ENCODE assay signal across 1 cellular context in the genomic region with DNA sequence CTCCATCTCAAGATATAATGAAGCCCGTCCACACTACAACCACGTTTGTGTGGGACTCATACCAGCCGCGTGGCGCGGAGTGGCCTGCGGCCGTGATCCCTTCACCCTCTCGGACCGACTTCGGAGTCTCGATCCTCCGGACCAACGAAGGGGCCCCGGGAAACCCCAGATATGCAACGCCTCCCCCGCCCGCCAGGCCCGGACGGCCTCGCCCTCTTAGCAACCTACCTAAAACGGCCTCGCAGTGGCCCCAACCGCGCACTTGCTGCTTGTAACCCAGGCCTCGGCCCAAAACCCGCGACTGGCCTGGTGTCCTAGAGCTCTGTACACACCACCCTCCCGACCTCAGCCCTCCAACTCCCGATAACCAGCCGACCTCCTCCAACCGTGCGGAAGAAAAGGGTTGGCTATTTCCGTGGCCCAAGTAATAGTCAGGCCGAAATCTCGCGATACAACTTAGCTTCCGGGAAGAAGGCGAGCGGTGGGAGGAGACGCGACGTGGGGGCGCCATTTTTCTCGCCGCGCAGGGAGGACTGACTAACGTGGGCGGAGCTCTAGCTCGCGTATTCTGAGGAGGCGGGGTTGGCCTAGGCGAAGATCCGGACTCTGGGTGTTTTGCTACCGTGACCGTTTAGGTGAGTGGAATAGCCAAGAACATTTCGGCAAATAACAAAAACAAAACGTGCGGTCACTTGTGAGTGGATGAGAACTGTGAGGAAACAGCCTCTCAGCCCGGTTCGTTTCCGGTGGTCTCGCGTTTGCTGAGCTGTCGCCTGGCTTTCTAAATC.
TF ChIP-seq lines count a peak whose summit lies in the region.

A gene (plus strand): TSS at position 579 of the 788 bp plus-strand sequence. CDS start 5,722 bp downstream, outside the sequence.
A gene with protein sequence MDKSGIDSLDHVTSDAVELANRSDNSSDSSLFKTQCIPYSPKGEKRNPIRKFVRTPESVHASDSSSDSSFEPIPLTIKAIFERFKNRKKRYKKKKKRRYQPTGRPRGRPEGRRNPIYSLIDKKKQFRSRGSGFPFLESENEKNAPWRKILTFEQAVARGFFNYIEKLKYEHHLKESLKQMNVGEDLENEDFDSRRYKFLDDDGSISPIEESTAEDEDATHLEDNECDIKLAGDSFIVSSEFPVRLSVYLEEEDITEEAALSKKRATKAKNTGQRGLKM (minus strand): TSS at position 402 of the 788 bp plus-strand sequence. CDS start 2,191 bp downstream, outside the sequence.

TF ChIP-seq in HepG2, 621 proteins besides CTCF, POLR2A, EP300 and RAD21 (continued from another document and continues in another):
- TF ChIP-seq, protein P1, sequence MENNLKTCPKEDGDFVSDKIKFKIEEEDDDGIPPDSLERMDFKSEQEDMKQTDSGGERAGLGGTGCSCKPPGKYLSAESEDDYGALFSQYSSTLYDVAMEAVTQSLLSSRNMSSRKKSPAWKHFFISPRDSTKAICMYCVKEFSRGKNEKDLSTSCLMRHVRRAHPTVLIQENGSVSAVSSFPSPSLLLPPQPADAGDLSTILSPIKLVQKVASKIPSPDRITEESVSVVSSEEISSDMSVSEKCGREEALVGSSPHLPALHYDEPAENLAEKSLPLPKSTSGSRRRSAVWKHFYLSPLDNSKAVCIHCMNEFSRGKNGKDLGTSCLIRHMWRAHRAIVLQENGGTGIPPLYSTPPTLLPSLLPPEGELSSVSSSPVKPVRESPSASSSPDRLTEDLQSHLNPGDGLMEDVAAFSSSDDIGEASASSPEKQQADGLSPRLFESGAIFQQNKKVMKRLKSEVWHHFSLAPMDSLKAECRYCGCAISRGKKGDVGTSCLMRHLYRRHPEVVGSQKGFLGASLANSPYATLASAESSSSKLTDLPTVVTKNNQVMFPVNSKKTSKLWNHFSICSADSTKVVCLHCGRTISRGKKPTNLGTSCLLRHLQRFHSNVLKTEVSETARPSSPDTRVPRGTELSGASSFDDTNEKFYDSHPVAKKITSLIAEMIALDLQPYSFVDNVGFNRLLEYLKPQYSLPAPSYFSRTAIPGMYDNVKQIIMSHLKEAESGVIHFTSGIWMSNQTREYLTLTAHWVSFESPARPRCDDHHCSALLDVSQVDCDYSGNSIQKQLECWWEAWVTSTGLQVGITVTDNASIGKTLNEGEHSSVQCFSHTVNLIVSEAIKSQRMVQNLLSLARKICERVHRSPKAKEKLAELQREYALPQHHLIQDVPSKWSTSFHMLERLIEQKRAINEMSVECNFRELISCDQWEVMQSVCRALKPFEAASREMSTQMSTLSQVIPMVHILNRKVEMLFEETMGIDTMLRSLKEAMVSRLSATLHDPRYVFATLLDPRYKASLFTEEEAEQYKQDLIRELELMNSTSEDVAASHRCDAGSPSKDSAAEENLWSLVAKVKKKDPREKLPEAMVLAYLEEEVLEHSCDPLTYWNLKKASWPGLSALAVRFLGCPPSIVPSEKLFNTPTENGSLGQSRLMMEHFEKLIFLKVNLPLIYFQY (CRISPR knock-in tag; IDR thresholded peaks at IDR 0.05; ENCODE audit: borderline replicate concordance), result peak; percentile 58; the same call in 1 of the 2 replicates
- TF ChIP-seq, protein P2, sequence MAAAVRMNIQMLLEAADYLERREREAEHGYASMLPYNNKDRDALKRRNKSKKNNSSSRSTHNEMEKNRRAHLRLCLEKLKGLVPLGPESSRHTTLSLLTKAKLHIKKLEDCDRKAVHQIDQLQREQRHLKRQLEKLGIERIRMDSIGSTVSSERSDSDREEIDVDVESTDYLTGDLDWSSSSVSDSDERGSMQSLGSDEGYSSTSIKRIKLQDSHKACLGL (CRISPR knock-in tag; IDR thresholded peaks at IDR 0.05), result 0 out of 2 replicates have a peak, but pooled peaks have one; percentile 29
- TF ChIP-seq NONO (IDR thresholded peaks at IDR 0.05), result no peak
- peak; percentile 71 for TF ChIP-seq NONO (CRISPR knock-in tag; conservative IDR thresholded peaks at IDR 0.05)
- TF ChIP-seq, protein P3, sequence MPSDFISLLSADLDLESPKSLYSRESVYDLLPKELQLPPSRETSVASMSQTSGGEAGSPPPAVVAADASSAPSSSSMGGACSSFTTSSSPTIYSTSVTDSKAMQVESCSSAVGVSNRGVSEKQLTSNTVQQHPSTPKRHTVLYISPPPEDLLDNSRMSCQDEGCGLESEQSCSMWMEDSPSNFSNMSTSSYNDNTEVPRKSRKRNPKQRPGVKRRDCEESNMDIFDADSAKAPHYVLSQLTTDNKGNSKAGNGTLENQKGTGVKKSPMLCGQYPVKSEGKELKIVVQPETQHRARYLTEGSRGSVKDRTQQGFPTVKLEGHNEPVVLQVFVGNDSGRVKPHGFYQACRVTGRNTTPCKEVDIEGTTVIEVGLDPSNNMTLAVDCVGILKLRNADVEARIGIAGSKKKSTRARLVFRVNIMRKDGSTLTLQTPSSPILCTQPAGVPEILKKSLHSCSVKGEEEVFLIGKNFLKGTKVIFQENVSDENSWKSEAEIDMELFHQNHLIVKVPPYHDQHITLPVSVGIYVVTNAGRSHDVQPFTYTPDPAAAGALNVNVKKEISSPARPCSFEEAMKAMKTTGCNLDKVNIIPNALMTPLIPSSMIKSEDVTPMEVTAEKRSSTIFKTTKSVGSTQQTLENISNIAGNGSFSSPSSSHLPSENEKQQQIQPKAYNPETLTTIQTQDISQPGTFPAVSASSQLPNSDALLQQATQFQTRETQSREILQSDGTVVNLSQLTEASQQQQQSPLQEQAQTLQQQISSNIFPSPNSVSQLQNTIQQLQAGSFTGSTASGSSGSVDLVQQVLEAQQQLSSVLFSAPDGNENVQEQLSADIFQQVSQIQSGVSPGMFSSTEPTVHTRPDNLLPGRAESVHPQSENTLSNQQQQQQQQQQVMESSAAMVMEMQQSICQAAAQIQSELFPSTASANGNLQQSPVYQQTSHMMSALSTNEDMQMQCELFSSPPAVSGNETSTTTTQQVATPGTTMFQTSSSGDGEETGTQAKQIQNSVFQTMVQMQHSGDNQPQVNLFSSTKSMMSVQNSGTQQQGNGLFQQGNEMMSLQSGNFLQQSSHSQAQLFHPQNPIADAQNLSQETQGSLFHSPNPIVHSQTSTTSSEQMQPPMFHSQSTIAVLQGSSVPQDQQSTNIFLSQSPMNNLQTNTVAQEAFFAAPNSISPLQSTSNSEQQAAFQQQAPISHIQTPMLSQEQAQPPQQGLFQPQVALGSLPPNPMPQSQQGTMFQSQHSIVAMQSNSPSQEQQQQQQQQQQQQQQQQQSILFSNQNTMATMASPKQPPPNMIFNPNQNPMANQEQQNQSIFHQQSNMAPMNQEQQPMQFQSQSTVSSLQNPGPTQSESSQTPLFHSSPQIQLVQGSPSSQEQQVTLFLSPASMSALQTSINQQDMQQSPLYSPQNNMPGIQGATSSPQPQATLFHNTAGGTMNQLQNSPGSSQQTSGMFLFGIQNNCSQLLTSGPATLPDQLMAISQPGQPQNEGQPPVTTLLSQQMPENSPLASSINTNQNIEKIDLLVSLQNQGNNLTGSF (CRISPR knock-in tag; IDR thresholded peaks at IDR 0.05), result peak; percentile 56; the same call in 1 of the 2 replicates
- TF ChIP-seq ARID2 (CRISPR knock-in tag; IDR thresholded peaks at IDR 0.05; ENCODE audit: borderline replicate concordance), result no peak
- no peak for TF ChIP-seq SP2 (CRISPR knock-in tag; IDR thresholded peaks at IDR 0.05)
- no peak for TF ChIP-seq ZNF713 (CRISPR knock-in tag; IDR thresholded peaks at IDR 0.05)
- no peak for TF ChIP-seq ATM (IDR thresholded peaks at IDR 0.05; ENCODE audit: borderline replicate concordance)
- TF ChIP-seq, protein P4, sequence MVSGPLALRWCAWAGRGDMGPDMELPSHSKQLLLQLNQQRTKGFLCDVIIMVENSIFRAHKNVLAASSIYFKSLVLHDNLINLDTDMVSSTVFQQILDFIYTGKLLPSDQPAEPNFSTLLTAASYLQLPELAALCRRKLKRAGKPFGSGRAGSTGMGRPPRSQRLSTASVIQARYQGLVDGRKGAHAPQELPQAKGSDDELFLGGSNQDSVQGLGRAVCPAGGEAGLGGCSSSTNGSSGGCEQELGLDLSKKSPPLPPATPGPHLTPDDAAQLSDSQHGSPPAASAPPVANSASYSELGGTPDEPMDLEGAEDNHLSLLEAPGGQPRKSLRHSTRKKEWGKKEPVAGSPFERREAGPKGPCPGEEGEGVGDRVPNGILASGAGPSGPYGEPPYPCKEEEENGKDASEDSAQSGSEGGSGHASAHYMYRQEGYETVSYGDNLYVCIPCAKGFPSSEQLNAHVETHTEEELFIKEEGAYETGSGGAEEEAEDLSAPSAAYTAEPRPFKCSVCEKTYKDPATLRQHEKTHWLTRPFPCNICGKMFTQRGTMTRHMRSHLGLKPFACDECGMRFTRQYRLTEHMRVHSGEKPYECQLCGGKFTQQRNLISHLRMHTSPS (CRISPR knock-in tag; IDR thresholded peaks at IDR 0.05; ENCODE audit: low read depth), result no peak
- TF ChIP-seq DNMT1 (CRISPR knock-in tag; IDR thresholded peaks at IDR 0.05), result no peak
- TF ChIP-seq, protein P5, sequence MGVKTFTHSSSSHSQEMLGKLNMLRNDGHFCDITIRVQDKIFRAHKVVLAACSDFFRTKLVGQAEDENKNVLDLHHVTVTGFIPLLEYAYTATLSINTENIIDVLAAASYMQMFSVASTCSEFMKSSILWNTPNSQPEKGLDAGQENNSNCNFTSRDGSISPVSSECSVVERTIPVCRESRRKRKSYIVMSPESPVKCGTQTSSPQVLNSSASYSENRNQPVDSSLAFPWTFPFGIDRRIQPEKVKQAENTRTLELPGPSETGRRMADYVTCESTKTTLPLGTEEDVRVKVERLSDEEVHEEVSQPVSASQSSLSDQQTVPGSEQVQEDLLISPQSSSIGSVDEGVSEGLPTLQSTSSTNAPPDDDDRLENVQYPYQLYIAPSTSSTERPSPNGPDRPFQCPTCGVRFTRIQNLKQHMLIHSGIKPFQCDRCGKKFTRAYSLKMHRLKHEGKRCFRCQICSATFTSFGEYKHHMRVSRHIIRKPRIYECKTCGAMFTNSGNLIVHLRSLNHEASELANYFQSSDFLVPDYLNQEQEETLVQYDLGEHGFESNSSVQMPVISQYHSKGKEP (CRISPR knock-in tag; IDR thresholded peaks at IDR 0.05), result 0 out of 2 replicates have a peak, but pooled peaks have one; percentile 46
- no peak for TF ChIP-seq HDAC6 (IDR thresholded peaks at IDR 0.05; ENCODE audit: low read depth, low read length)
- TF ChIP-seq ZNF841 (CRISPR knock-in tag; IDR thresholded peaks at IDR 0.05; ENCODE audit: borderline replicate concordance), result no peak
- TF ChIP-seq, protein P6, sequence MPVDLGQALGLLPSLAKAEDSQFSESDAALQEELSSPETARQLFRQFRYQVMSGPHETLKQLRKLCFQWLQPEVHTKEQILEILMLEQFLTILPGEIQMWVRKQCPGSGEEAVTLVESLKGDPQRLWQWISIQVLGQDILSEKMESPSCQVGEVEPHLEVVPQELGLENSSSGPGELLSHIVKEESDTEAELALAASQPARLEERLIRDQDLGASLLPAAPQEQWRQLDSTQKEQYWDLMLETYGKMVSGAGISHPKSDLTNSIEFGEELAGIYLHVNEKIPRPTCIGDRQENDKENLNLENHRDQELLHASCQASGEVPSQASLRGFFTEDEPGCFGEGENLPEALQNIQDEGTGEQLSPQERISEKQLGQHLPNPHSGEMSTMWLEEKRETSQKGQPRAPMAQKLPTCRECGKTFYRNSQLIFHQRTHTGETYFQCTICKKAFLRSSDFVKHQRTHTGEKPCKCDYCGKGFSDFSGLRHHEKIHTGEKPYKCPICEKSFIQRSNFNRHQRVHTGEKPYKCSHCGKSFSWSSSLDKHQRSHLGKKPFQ (CRISPR knock-in tag; IDR thresholded peaks at IDR 0.05; ENCODE audit: insufficient replicate concordance), result peak; percentile 50
- TF ChIP-seq, protein P7, sequence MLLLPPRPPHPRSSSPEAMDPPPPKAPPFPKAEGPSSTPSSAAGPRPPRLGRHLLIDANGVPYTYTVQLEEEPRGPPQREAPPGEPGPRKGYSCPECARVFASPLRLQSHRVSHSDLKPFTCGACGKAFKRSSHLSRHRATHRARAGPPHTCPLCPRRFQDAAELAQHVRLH (CRISPR knock-in tag; IDR thresholded peaks at IDR 0.05; ENCODE audit: borderline replicate concordance, low read depth), result peak; percentile 47; the same call in 1 of the 2 replicates
- no peak for TF ChIP-seq THYN1 (CRISPR knock-in tag; IDR thresholded peaks at IDR 0.05; ENCODE audit: borderline replicate concordance, low read depth)
- no peak for TF ChIP-seq HNF4G (IDR thresholded peaks at IDR 0.05; ENCODE audit: borderline replicate concordance, low read depth, low read length)
- TF ChIP-seq HNF4G (CRISPR knock-in tag; IDR thresholded peaks at IDR 0.05; ENCODE audit: borderline replicate concordance, low read depth), result no peak
- no peak; the same call in 1 of the 2 replicates for TF ChIP-seq ZNF329 (CRISPR knock-in tag; IDR thresholded peaks at IDR 0.05; ENCODE audit: low read depth)
- no peak for TF ChIP-seq NCOA5 (CRISPR knock-in tag; IDR thresholded peaks at IDR 0.05)
- TF ChIP-seq ADNP (CRISPR knock-in tag; IDR thresholded peaks at IDR 0.05), result no peak
- TF ChIP-seq, protein P8, sequence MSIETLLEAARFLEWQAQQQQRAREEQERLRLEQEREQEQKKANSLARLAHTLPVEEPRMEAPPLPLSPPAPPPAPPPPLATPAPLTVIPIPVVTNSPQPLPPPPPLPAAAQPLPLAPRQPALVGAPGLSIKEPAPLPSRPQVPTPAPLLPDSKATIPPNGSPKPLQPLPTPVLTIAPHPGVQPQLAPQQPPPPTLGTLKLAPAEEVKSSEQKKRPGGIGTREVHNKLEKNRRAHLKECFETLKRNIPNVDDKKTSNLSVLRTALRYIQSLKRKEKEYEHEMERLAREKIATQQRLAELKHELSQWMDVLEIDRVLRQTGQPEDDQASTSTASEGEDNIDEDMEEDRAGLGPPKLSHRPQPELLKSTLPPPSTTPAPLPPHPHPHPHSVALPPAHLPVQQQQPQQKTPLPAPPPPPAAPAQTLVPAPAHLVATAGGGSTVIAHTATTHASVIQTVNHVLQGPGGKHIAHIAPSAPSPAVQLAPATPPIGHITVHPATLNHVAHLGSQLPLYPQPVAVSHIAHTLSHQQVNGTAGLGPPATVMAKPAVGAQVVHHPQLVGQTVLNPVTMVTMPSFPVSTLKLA (IDR thresholded peaks at IDR 0.05), result peak; percentile 15; the same call in 1 of the 2 replicates
- no peak for TF ChIP-seq SATB2 (CRISPR knock-in tag; IDR thresholded peaks at IDR 0.05)
- no peak for TF ChIP-seq ZNF121 (CRISPR knock-in tag; IDR thresholded peaks at IDR 0.05)
- peak; percentile 65 for TF ChIP-seq TOE1 (CRISPR knock-in tag; IDR thresholded peaks at IDR 0.05)
- peak; percentile 91 for TF ChIP-seq NFRKB (IDR thresholded peaks at IDR 0.05)
- TF ChIP-seq, protein P9, sequence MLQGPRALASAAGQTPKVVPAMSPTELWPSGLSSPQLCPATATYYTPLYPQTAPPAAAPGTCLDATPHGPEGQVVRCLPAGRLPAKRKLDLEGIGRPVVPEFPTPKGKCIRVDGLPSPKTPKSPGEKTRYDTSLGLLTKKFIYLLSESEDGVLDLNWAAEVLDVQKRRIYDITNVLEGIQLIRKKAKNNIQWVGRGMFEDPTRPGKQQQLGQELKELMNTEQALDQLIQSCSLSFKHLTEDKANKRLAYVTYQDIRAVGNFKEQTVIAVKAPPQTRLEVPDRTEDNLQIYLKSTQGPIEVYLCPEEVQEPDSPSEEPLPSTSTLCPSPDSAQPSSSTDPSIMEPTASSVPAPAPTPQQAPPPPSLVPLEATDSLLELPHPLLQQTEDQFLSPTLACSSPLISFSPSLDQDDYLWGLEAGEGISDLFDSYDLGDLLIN (CRISPR knock-in tag; IDR thresholded peaks at IDR 0.05; ENCODE audit: borderline replicate concordance), result no peak
- TF ChIP-seq PAWR (CRISPR knock-in tag; IDR thresholded peaks at IDR 0.05; ENCODE audit: borderline replicate concordance), result no peak
- TF ChIP-seq FOSL1 (CRISPR knock-in tag; IDR thresholded peaks at IDR 0.05; ENCODE audit: borderline replicate concordance), result no peak
- no peak for TF ChIP-seq TBP (CRISPR knock-in tag; IDR thresholded peaks at IDR 0.05)
- no peak for TF ChIP-seq ZBTB42 (CRISPR knock-in tag; IDR thresholded peaks at IDR 0.05)
- TF ChIP-seq TAF1 (CRISPR knock-in tag; IDR thresholded peaks at IDR 0.05), result peak; percentile 91
- TF ChIP-seq SPEN (CRISPR knock-in tag; IDR thresholded peaks at IDR 0.05; ENCODE audit: low read depth), result peak; percentile 88
- no peak for TF ChIP-seq ZNF549 (CRISPR knock-in tag; IDR thresholded peaks at IDR 0.05)
- TF ChIP-seq ZNF101 (CRISPR knock-in tag; IDR thresholded peaks at IDR 0.05; ENCODE audit: borderline replicate concordance, low read depth), result no peak
